4 cellular contexts compared by ENCODE assay signal in genomic region chr5:173158366-173158765, GRCh38.
"Had no signal": no experiment of that assay in that cellular context is flagged by ENCODE, and none has a peak within 500 bp of the region (broad histone marks: within the 10 kb centered on the region; RNA-seq: fewer than 3 reads in every experiment).

No MANE protein-coding gene starts in this region.

- H3K4me3 Mint-ChIP-seq: GM23338, H9 had no signal

- ATAC-seq: GM23338 had no signal

- DNase-seq: H9, HCEC 1CT, IMR-90 had no signal

- H3K27ac Mint-ChIP-seq: GM23338 had no signal

- H3K4me1 Mint-ChIP-seq: GM23338, H9 had no signal

- H3K9me3 Mint-ChIP-seq: GM23338, H9 had no signal
